22 cellular contexts compared by ENCODE assay signal in the genomic region with DNA sequence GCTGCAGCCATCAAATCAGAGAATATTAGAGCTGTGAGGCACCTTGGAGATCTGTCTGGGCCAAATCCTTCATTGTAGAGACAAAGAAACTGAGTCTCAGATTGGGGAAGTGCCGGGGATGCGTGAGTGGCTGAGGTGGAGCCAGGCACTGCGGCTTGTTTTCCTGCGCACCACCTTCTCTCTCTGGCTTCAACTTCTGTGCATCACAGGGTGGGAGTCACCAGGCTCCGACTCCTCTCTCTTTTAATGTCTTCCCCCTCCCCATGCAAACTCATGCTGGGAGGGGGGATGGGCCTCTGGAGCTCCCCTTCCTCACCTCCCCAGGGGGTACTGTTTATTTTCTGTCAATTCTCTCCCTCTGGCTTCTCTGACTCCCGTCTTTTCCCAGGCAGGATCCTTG.
"Had no signal": no experiment of that assay in that cellular context is flagged by ENCODE, and none has a peak within 500 bp of the region (broad histone marks: within the 10 kb centered on the region; RNA-seq: fewer than 3 reads in every experiment).

No MANE protein-coding gene starts in this region.

- H3K4me1 ChIP-seq: sigmoid colon had no signal

- H3K36me3 ChIP-seq: cardiac muscle cell, sigmoid colon, stomach, suprapubic skin, tibial nerve, WERI-Rb-1 had no signal

- H3K9me3 Mint-ChIP-seq: activated naive CD4-positive, alpha-beta T cell treated with anti-CD3 and anti-CD28 coated beads, Interleukin-2, amount 50 U/mL, for 24 hours; memory B cell; naive B cell; neural crest cell; stimulated activated memory B cell treated with anti-CD40 and anti-IgM and Interleukin-4, amounts not matched to agents 10 μg/mL and 1 μg/mL and 100 μg/mL, for 72 hours had no signal

- H3K27me3 ChIP-seq: body of pancreas, cardiac muscle cell, suprapubic skin, tibial nerve had no signal

- H3K4me3 ChIP-seq: body of pancreas, cardiac muscle cell, sigmoid colon, smooth muscle cell, stomach, suprapubic skin, tibial nerve had no signal

- H3K27ac ChIP-seq: body of pancreas, cardiac muscle cell, sigmoid colon, stomach, suprapubic skin, tibial nerve, WERI-Rb-1 had no signal

- H3K4me3 Mint-ChIP-seq: activated CD8-positive, alpha-beta T cell treated with anti-CD3 and anti-CD28 coated beads, Interleukin-2, amount 10 ng/mL, durations not matched to agents 7 days and 5 days; activated naive CD4-positive, alpha-beta T cell treated with anti-CD3 and anti-CD28 coated beads, Interleukin-2, amount 50 U/mL, for 24 hours; memory B cell; naive B cell; neural crest cell; stimulated activated memory B cell treated with anti-CD40 and anti-IgM and Interleukin-4, amounts not matched to agents 10 μg/mL and 1 μg/mL and 100 μg/mL, for 72 hours had no signal

- ATAC-seq: activated CD8-positive, alpha-beta T cell treated with anti-CD3 and anti-CD28 coated beads, Interleukin-2, amount 10 ng/mL, durations not matched to agents 7 days and 5 days; body of pancreas; stimulated activated memory B cell treated with anti-CD40 and anti-IgM and Interleukin-4, amounts not matched to agents 10 μg/mL and 1 μg/mL and 100 μg/mL, for 72 hours had no signal

- H3K27ac Mint-ChIP-seq: activated CD8-positive, alpha-beta T cell treated with anti-CD3 and anti-CD28 coated beads, Interleukin-2, amount 10 ng/mL, durations not matched to agents 7 days and 5 days; activated naive CD4-positive, alpha-beta T cell treated with anti-CD3 and anti-CD28 coated beads, Interleukin-2, amount 50 U/mL, for 24 hours; memory B cell; naive B cell; stimulated activated memory B cell treated with anti-CD40 and anti-IgM and Interleukin-4, amounts not matched to agents 10 μg/mL and 1 μg/mL and 100 μg/mL, for 72 hours had no signal

- DNase-seq: activated CD4-positive, alpha-beta T cell treated with anti-CD3 and anti-CD28 coated beads for 1 hour; activated CD4-positive, alpha-beta T cell treated with anti-CD3 and anti-CD28 coated beads, Interleukin-2, amount 50 U/mL, for 1 hour; activated CD8-positive, alpha-beta T cell treated with anti-CD3 and anti-CD28 coated beads, Interleukin-2, amount 10 ng/mL, durations not matched to agents 7 days and 5 days; activated gamma-delta T cell treated with Interleukin-2 at 50 U/mL for 16 hours; activated T-cell treated with anti-CD3 and anti-CD28 coated beads, Interleukin-2, amount 50 U/mL, for 1 hour; anterior cingulate cortex; body of pancreas; erythroblast; foreskin fibroblast; naive B cell; sigmoid colon; stimulated activated CD4-positive, alpha-beta T cell treated with anti-CD3 and anti-CD28 coated beads, Interleukin-15, amount 100 ng/mL, for 24 hours; stomach; WERI-Rb-1 had no signal

- H3K9me3 ChIP-seq: body of pancreas, sigmoid colon, stomach, suprapubic skin, tibial nerve had no signal

- H3K4me2 ChIP-seq: smooth muscle cell had no signal

- H3K36me3 Mint-ChIP-seq: stimulated activated memory B cell treated with anti-CD40 and anti-IgM and Interleukin-4, amounts not matched to agents 10 μg/mL and 1 μg/mL and 100 μg/mL, for 72 hours had no signal
